Comparison of ENCODE assay signal across 23 cellular contexts in genomic region chr1:9308236-9308635, GRCh38.
"Had no signal": no experiment of that assay in that cellular context is flagged by ENCODE, and none has a peak within 500 bp of the region (broad histone marks: within the 10 kb centered on the region; RNA-seq: fewer than 3 reads in every experiment).

No MANE protein-coding gene starts in this region.

- H3K4me2 ChIP-seq: neural progenitor cell had no signal

- H3K9me3 ChIP-seq: gastrocnemius medialis, heart left ventricle, left lung, ovary, right lobe of liver, suprapubic skin had no signal

- H3K27me3 ChIP-seq: gastrocnemius medialis, heart left ventricle, left lung, neural progenitor cell, ovary, right lobe of liver, suprapubic skin had no signal

- H3K4me1 ChIP-seq: neural progenitor cell, right lobe of liver had no signal

- H3K36me3 ChIP-seq: gastrocnemius medialis, heart left ventricle, left lung, neural progenitor cell, ovary, right lobe of liver, suprapubic skin had no signal

- ATAC-seq: effector memory CD8-positive, alpha-beta T cell; gastrocnemius medialis; heart left ventricle; left cardiac atrium; left lung; naive thymus-derived CD4-positive, alpha-beta T cell; right lobe of liver; stimulated activated naive B cell treated with anti-CD40 and anti-IgM and Interleukin-4, amounts not matched to agents 10 μg/mL and 1 μg/mL and 100 μg/mL, for 72 hours; stimulated activated naive CD8-positive, alpha-beta T cell treated with anti-CD3 and anti-CD28 coated beads, Interleukin-15, amount 100 ng/mL, for 72 hours had no signal

- DNase-seq: cortex of kidney; effector memory CD8-positive, alpha-beta T cell; erythroblast; gastrocnemius medialis; hippocampal formation; left cardiac atrium; left lung; mesendoderm; midbrain; naive thymus-derived CD4-positive, alpha-beta T cell; nucleus accumbens; ovary; right lobe of liver; small intestine; stimulated activated CD4-positive, alpha-beta T cell treated with anti-CD3 and anti-CD28 coated beads, Interleukin-15, amount 100 ng/mL, for 24 hours; stimulated activated CD4-positive, alpha-beta T cell treated with anti-CD3 and anti-CD28 coated beads, Interleukin-2, amount 100 ng/mL, for 48 hours; stimulated activated naive B cell treated with anti-CD40 and anti-IgM and Interleukin-4, amounts not matched to agents 10 μg/mL and 1 μg/mL and 100 μg/mL, for 72 hours; stimulated activated naive CD8-positive, alpha-beta T cell treated with anti-CD3 and anti-CD28 coated beads, Interleukin-15, amount 100 ng/mL, for 72 hours had no signal

- H3K4me3 ChIP-seq: gastrocnemius medialis, heart left ventricle, left lung, neural progenitor cell, ovary, right lobe of liver, suprapubic skin had no signal

- H3K9ac ChIP-seq: neural progenitor cell had no signal

- FAIRE-seq: endometrium, islet of Langerhans, small intestine had no signal

- H2AFZ ChIP-seq: neural progenitor cell had no signal

- H3K27ac ChIP-seq: gastrocnemius medialis, left lung, neural progenitor cell, ovary, right lobe of liver, suprapubic skin had no signal
